In genomic region chr3:124119056-124119721, GRCh38 we compare ENCODE assay signal across 13 cellular contexts.
DNase-seq lines count a peak whose midpoint lies in the region; ATAC-seq and TF ChIP-seq lines count a peak whose summit lies in the region.
"Had no signal": no experiment of that assay in that cellular context is flagged by ENCODE, and none has a peak within 500 bp of the region (broad histone marks: within the 10 kb centered on the region; RNA-seq: fewer than 3 reads in every experiment).

No MANE protein-coding gene starts in this region.

- H3K79me2 ChIP-seq in Karpas-422 (ENCODE audit: low read length), result no peaks in the 10 kb centered on the region

- ATAC-seq in GM21717 (IDR thresholded peaks at IDR 0.05; ENCODE audit: unreplicated experiment) (no peak), HG03097 (IDR thresholded peaks at IDR 0.05; ENCODE audit: low FRiP score, unreplicated experiment) (no peak)

- no peaks in the 10 kb centered on the region for H3K27me3 ChIP-seq in Karpas-422 (ENCODE audit: low read length)

- H4K20me1 ChIP-seq in Karpas-422 (ENCODE audit: insufficient read depth, low read depth, low read length), result no peaks in the 10 kb centered on the region

- H2AFZ ChIP-seq in Karpas-422 (ENCODE audit: low read length), result no peak overlapping the region

- no peaks in the 10 kb centered on the region for H3K9me2 ChIP-seq in Karpas-422 (replicated peaks; ENCODE audit: insufficient read depth, low read length)

- H3K4me1 ChIP-seq in Karpas-422 (ENCODE audit: low read length), result no peaks in the 10 kb centered on the region

- no peak overlapping the region for H3K27ac ChIP-seq in Karpas-422 (ENCODE audit: low read length)

- DNase-seq in AG10803 (ENCODE audit: low read depth) (peak; percentile 88), LHCN-M2 (ENCODE audit: low read depth) (peak; percentile 7), astrocyte of the spinal cord (ENCODE audit: low read depth, low spot score) (peak; percentile 45), kidney tubule cell (ENCODE audit: low spot score) (peak; percentile 57), superior temporal gyrus (ENCODE audit: extremely low spot score) (no peak), Karpas-422 (no peak)
- DNase-seq: activated CD4-positive, alpha-beta memory T cell treated with anti-CD3 and anti-CD28 coated beads, Interleukin-2, amount 10 ng/mL, durations not matched to agents 7 days and 5 days; activated naive CD4-positive, alpha-beta T cell treated with anti-CD3 and anti-CD28 coated beads for 36 hours; GF-D8; NCI-H187; T-helper 1 cell had no signal

- H3K9ac ChIP-seq in Karpas-422 (ENCODE audit: low read length), result no peak overlapping the region

- in situ Hi-C loops in astrocyte of the spinal cord (cut with HindIII; ENCODE audit: low sequenced_read_pairs), result no loop called here

- no peak for TF ChIP-seq CTCF in AG10803 (conservative IDR thresholded peaks at IDR 0.05; ENCODE audit: low read length)
- TF ChIP-seq CTCF in astrocyte of the spinal cord (IDR thresholded peaks at IDR 0.05; ENCODE audit: low read depth, low read length), result no peak

- no peak overlapping the region for H3K4me2 ChIP-seq in Karpas-422 (ENCODE audit: low read depth, low read length, poor library complexity, severe bottlenecking)

- no peaks in the 10 kb centered on the region for H3K36me3 ChIP-seq in Karpas-422 (ENCODE audit: insufficient read depth, low read length)

- no peak overlapping the region for H3K4me3 ChIP-seq in AG10803 (ENCODE audit: low read length)
- no peak overlapping the region for H3K4me3 ChIP-seq in astrocyte of the spinal cord (ENCODE audit: low read depth, low read length)
- no peak overlapping the region for H3K4me3 ChIP-seq in Karpas-422 (ENCODE audit: low read length)

- H3K9me3 ChIP-seq in Karpas-422 (ENCODE audit: low read length), result no peaks in the 10 kb centered on the region

Comparison
In these comparisons a context has a peak if more than half of its experiments do, and no peak if none do; other contexts are left out.
1. DNase-seq: peak in AG10803 (single experiment), LHCN-M2 (single experiment), astrocyte of the spinal cord (single experiment) and kidney tubule cell (single experiment); none in superior temporal gyrus (single experiment) and Karpas-422 (single experiment).